ENCODE assay signal across 13 cellular contexts in genomic region chr17:82888583-82889495, GRCh38. TPM values are rescaled to one million over a fixed set of nuclear protein-coding genes. Genes with fewer than 3 reads are reported as not detected.
DNase-seq lines count a peak whose midpoint lies in the region; ATAC-seq and TF ChIP-seq lines count a peak whose summit lies in the region.
"Had no signal": no experiment of that assay in that cellular context is flagged by ENCODE, and none has a peak within 500 bp of the region (broad histone marks: within the 10 kb centered on the region; RNA-seq: fewer than 3 reads in every experiment).

No MANE protein-coding gene starts in this region.

- H3K4me1 ChIP-seq in BLaER1 (peaks cover 97% of the 10 kb centered on the region), esophagus (ENCODE audit: control insufficient read depth in 2 of 2, insufficient read depth in 2 of 2, low read length in 1 of 2) (peaks cover 4 to 32% of the 10 kb centered on the region in 2 donors)

- H3K27ac Mint-ChIP-seq in neural crest cell (ENCODE audit: unreplicated experiment): peak overlapping the region; percentile 62
- H3K27ac Mint-ChIP-seq: activated T-helper 1 cell treated with anti-CD3 and anti-CD28 coated beads, Interleukin-12 subunit alpha, Interleukin-12 subunit beta, Interleukin-2, Interleukin-4 antibody, amounts not matched to agents 30 ng/mL and 10 ng/mL and 1 ng/mL, durations not matched to agents 14 hours and 24 hours and 36 hours had no signal

- no peak for ATAC-seq in GM19035 (IDR thresholded peaks at IDR 0.05; ENCODE audit: unreplicated experiment)
- ATAC-seq in GM21825 (IDR thresholded peaks at IDR 0.05; ENCODE audit: unreplicated experiment): no peak

- peaks cover 2% of the 10 kb centered on the region for H3K9me3 Mint-ChIP-seq in neural crest cell
- H3K9me3 Mint-ChIP-seq: activated T-helper 1 cell treated with anti-CD3 and anti-CD28 coated beads, Interleukin-12 subunit alpha, Interleukin-12 subunit beta, Interleukin-2, Interleukin-4 antibody, amounts not matched to agents 30 ng/mL and 10 ng/mL and 1 ng/mL, durations not matched to agents 14 hours and 24 hours and 36 hours had no signal

- 56 to 57% methylated on average over 30 of the region's 30 CpGs for WGBS in esophagus, 2 donors

- no peaks in the 10 kb centered on the region for H3K27me3 Mint-ChIP-seq in neural crest cell (ENCODE audit: low read depth)

- H3K27me3 ChIP-seq in BLaER1 (no peaks in the 10 kb centered on the region), esophagus (ENCODE audit: control insufficient read depth in 1 of 2, insufficient read depth in 2 of 2, low read length in 2 of 2) (no peaks in the 10 kb centered on the region)

- peak overlapping the region; percentile 57 for H3K27ac ChIP-seq in BLaER1
- H3K27ac ChIP-seq in esophagus (ENCODE audit: low read depth in 2 of 2, low read length in 1 of 2): peak overlapping the region; percentile 93 to 97
- H3K27ac ChIP-seq: thoracic aorta, WERI-Rb-1 had no signal

- peaks cover 30% of the 10 kb centered on the region for H3K4me1 Mint-ChIP-seq in neural crest cell

- CTCF ChIA-PET in HEK293T (lab: Yijun Ruan, JAX): interaction anchor here (1.0 kb wide), 1 partner anchor 12 kb away, joined by 3 read pairs; no protein-coding TSS in a partner anchor

- no peak overlapping the region for H3K4me3 Mint-ChIP-seq in neural crest cell
- H3K4me3 Mint-ChIP-seq: activated T-helper 1 cell treated with anti-CD3 and anti-CD28 coated beads, Interleukin-12 subunit alpha, Interleukin-12 subunit beta, Interleukin-2, Interleukin-4 antibody, amounts not matched to agents 30 ng/mL and 10 ng/mL and 1 ng/mL, durations not matched to agents 14 hours and 24 hours and 36 hours; brain had no signal

- H3K36me3 ChIP-seq in BLaER1: peaks cover 28% of the 10 kb centered on the region
- H3K36me3 ChIP-seq in esophagus (ENCODE audit: control insufficient read depth in 2 of 2, insufficient read depth in 2 of 2, low read length in 1 of 2): peaks cover 0 to 24% of the 10 kb centered on the region in 2 donors
- H3K36me3 ChIP-seq: thoracic aorta had no signal

- H4K20me1 ChIP-seq in BLaER1: peaks cover 38% of the 10 kb centered on the region

- peak; percentile 97 for DNase-seq in LNCaP clone FGC (ENCODE audit: low read depth)
- DNase-seq in neural crest cell (ENCODE audit: low read depth, low spot score): no peak
- DNase-seq in HEK293T (ENCODE audit: extremely low spot score): no peak
- no peak for DNase-seq in cerebellar cortex (ENCODE audit: low spot score)
- DNase-seq: WERI-Rb-1 had no signal

- TF ChIP-seq CTCF in LNCaP clone FGC (IDR thresholded peaks at IDR 0.05; ENCODE audit: control insufficient read depth, extremely low read depth, insufficient read depth): no peak
- TF ChIP-seq CTCF in neural crest cell (conservative IDR thresholded peaks at IDR 0.05): no peak

- H3K4me2 ChIP-seq in BLaER1: peak overlapping the region; percentile 87

- H3K9me3 ChIP-seq in BLaER1 (no peaks in the 10 kb centered on the region), esophagus (ENCODE audit: control insufficient read depth in 2 of 2, insufficient read depth in 1 of 2, low read depth in 1 of 2, low read length in 1 of 2) (no peaks in the 10 kb centered on the region)
- H3K9me3 ChIP-seq: thoracic aorta had no signal

- peak overlapping the region; percentile 39; the same call in 1 of the 2 replicates for H3K9ac ChIP-seq in BLaER1

- H3K36me3 Mint-ChIP-seq in neural crest cell (ENCODE audit: low read depth): peaks cover 21% of the 10 kb centered on the region

- H3K4me3 ChIP-seq in BLaER1: no peak overlapping the region
- H3K4me3 ChIP-seq in LNCaP clone FGC (ENCODE audit: low read depth, low read length): peak overlapping the region; percentile 32
- peak overlapping the region in 1 of 2 donors; percentile 20 for H3K4me3 ChIP-seq in esophagus (ENCODE audit: low read depth in 1 of 2, low read length in 2 of 2)
- H3K4me3 ChIP-seq: thoracic aorta had no signal

- POLR2A ChIA-PET in HEK293T (lab: Yijun Ruan, JAX): no interaction called here

TF ChIP-seq in HEK293T, 16 proteins besides CTCF, POLR2A, EP300 and RAD21:
- no peak for TF ChIP-seq HDGF (IDR thresholded peaks at IDR 0.05; ENCODE audit: borderline replicate concordance)
- no peak for TF ChIP-seq ZNF384 (IDR thresholded peaks at IDR 0.05)
- TF ChIP-seq PKNOX1 (IDR thresholded peaks at IDR 0.05): no peak
- no peak for TF ChIP-seq L3MBTL2 (conservative IDR thresholded peaks at IDR 0.05)
- no peak for TF ChIP-seq NFRKB (IDR thresholded peaks at IDR 0.05)
- TF ChIP-seq SP1 (IDR thresholded peaks at IDR 0.05): no peak
- no peak for TF ChIP-seq LEF1 (IDR thresholded peaks at IDR 0.05; ENCODE audit: borderline replicate concordance)
- TF ChIP-seq SUZ12 (IDR thresholded peaks at IDR 0.05): no peak
- TF ChIP-seq BHLHE40 (IDR thresholded peaks at IDR 0.05; ENCODE audit: borderline replicate concordance): no peak
- no peak for TF ChIP-seq ARNT (IDR thresholded peaks at IDR 0.05)
- TF ChIP-seq FOXM1 (IDR thresholded peaks at IDR 0.05; ENCODE audit: borderline replicate concordance): no peak
- no peak for TF ChIP-seq TARDBP (IDR thresholded peaks at IDR 0.05)

RNA-seq across cellular contexts. Expression of gene ZNF750, which starts 49.0 kb away (rescaled TPM):
- 100 to 1,000 TPM in 1 of 2 donors, 10 to 100 TPM in 1; 30.2 to 111 TPM for polyA plus RNA-seq in esophagus
- not detected in 2 replicates for total RNA-seq in neural crest cell
- total RNA-seq: activated T-helper 1 cell treated with anti-CD3 and anti-CD28 coated beads, Interleukin-12 subunit alpha, Interleukin-12 subunit beta, Interleukin-2, Interleukin-4 antibody, amounts not matched to agents 30 ng/mL and 10 ng/mL and 1 ng/mL, durations not matched to agents 14 hours and 24 hours and 36 hours; RPMI7951; thoracic aorta had no signal
